In the genomic region with DNA sequence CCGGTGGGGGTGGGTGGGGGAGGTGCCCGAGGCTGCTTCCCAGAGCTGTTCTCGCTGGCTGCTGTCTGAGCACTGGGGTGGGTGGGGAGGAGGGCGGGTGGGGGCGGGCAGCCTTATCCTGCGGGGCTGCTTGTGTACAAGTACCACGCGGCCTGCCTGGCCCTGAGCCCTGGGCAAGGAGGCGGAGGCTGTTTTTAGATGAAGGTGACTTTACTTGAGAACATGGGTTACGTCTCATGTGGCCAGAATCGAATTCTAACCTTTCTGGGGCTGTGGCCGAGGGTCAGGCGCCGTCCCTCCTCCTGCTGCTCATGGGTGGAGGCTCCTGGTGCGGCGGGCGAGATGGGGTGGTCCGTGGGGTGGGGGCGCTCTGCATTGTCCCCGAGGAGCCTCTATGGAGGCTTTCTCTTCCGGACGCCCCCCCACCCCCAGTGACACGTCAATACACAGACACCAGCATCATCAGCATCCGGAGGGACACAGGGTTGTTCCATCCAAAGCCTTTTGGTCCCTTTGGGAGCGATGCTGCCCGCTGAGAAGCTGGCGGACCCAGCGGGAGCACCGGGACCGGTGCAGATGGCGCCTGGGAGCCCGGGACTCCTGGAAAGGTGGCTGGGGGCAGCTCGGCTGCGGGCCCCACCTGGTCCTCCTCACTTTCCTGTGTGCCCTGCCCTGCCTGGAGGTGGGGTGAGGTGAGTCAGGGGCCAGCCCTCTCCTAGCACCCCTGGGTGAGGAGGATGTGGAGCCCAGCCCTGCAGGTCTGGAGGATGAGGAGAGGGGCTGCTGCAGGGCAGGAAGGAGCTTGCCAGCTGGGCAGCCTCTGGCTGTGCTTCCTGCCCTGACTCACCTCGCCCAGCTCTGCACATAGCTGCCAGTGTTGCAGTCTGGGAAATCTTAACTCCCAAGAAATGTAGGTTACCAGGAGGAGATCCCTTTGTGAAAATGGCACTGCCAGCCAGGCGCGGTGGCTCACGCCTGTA, we compare ENCODE assay signal across 10 cellular contexts. TPM values are rescaled to one million over a fixed set of nuclear protein-coding genes. Genes with fewer than 3 reads are reported as not detected.
DNase-seq lines count a peak whose midpoint lies in the region; TF ChIP-seq lines count a peak whose summit lies in the region.
"Had no signal": no experiment of that assay in that cellular context is flagged by ENCODE, and none has a peak within 500 bp of the region (broad histone marks: within the 10 kb centered on the region; RNA-seq: fewer than 3 reads in every experiment).

No MANE protein-coding gene starts in this region.

- H3K27ac Mint-ChIP-seq in progenitor cell of endocrine pancreas, result no peak overlapping the region

- H3F3A ChIP-seq in DOHH2 (ENCODE audit: control insufficient read depth, insufficient read depth), result peaks cover 11% of the 10 kb centered on the region

- peak overlapping the region; percentile 95; the same call in 1 of the 2 replicates for H3K4me2 ChIP-seq in DOHH2 (ENCODE audit: low read length)

- H3K79me2 ChIP-seq in DOHH2 (ENCODE audit: control insufficient read depth, low read length), result peaks cover 81% of the 10 kb centered on the region

- H3K36me3 Mint-ChIP-seq in progenitor cell of endocrine pancreas (ENCODE audit: insufficient read depth), result peaks cover 4% of the 10 kb centered on the region
- H3K36me3 Mint-ChIP-seq: activated naive CD4-positive, alpha-beta T cell treated with anti-CD3 and anti-CD28 coated beads, Interleukin-2, amount 50 U/mL, for 24 hours had no signal

- no peaks in the 10 kb centered on the region for H3K9me3 ChIP-seq in DOHH2 (ENCODE audit: control insufficient read depth, insufficient read depth, low read length)
- H3K9me3 ChIP-seq in SK-N-MC (ENCODE audit: low read depth, low read length), result no peaks in the 10 kb centered on the region

- no peaks in the 10 kb centered on the region for H3K9me3 Mint-ChIP-seq in progenitor cell of endocrine pancreas (ENCODE audit: low read depth)
- H3K9me3 Mint-ChIP-seq: activated naive CD4-positive, alpha-beta T cell treated with anti-CD3 and anti-CD28 coated beads, Interleukin-2, amount 50 U/mL, for 24 hours had no signal

- H3K27ac ChIP-seq in DOHH2 (ENCODE audit: low read depth, low read length), result no peak overlapping the region
- H3K27ac ChIP-seq in SK-N-MC, result no peak overlapping the region

- no peak overlapping the region for H3K9ac ChIP-seq in SK-N-MC (ENCODE audit: insufficient read length)

- H3K4me1 Mint-ChIP-seq in progenitor cell of endocrine pancreas (ENCODE audit: low read depth), result peaks cover 21% of the 10 kb centered on the region

- H3K4me3 ChIP-seq in DOHH2 (ENCODE audit: low read length) (peak overlapping the region; percentile 95), SK-N-MC (peak overlapping the region; percentile 75), fibroblast of mammary gland (ENCODE audit: control insufficient read depth, low read depth, low read length) (peak overlapping the region; percentile 36)

- peaks cover 16% of the 10 kb centered on the region for H3K4me1 ChIP-seq in DOHH2 (ENCODE audit: control insufficient read depth, low read length)

- TF ChIP-seq CTCF in DOHH2 (IDR thresholded peaks at IDR 0.05; ENCODE audit: low read depth, low read length, poor library complexity, severe bottlenecking), result no peak
- TF ChIP-seq CTCF in fibroblast of mammary gland (conservative IDR thresholded peaks at IDR 0.05; ENCODE audit: control insufficient read depth, insufficient read depth, low read depth, low read length), result no peak
- no peak for TF ChIP-seq CTCF in progenitor cell of endocrine pancreas (IDR thresholded peaks at IDR 0.05; ENCODE audit: unreplicated experiment)

- no peaks in the 10 kb centered on the region for H3K27me3 Mint-ChIP-seq in progenitor cell of endocrine pancreas
- H3K27me3 Mint-ChIP-seq: activated naive CD4-positive, alpha-beta T cell treated with anti-CD3 and anti-CD28 coated beads, Interleukin-2, amount 50 U/mL, for 24 hours had no signal

- peaks cover 22% of the 10 kb centered on the region for H4K20me1 ChIP-seq in DOHH2 (ENCODE audit: control insufficient read depth, insufficient read depth, low read depth, low read length)

- no peak for DNase-seq in SK-N-MC (ENCODE audit: low read depth, low spot score)
- peak; percentile 46 for DNase-seq in fibroblast of mammary gland (ENCODE audit: low read depth)
- DNase-seq in nucleus accumbens (lab: John Stamatoyannopoulos, UW), result peak in 32 of 56 donors; percentile 10 to 72 (median 40)
- no peak for DNase-seq in SHP77 treated with DMSO at 0.1 percent for 48 hours (lab: John Stamatoyannopoulos, UW)
- no peak for DNase-seq in cortex of kidney (lab: John Stamatoyannopoulos, UW)
- DNase-seq in progenitor cell of endocrine pancreas (ENCODE audit: low spot score, unreplicated experiment), result no peak
- no peak for DNase-seq in NCI-H1417 treated with DMSO at 0.1 percent for 48 hours (lab: John Stamatoyannopoulos, UW)
- DNase-seq: NCI-H2029 had no signal

- H3K27me3 ChIP-seq in DOHH2 (ENCODE audit: control insufficient read depth, low read length), result no peaks in the 10 kb centered on the region

- H3K36me3 ChIP-seq in DOHH2 (ENCODE audit: control insufficient read depth, low read length) (peaks cover 68% of the 10 kb centered on the region), SK-N-MC (ENCODE audit: insufficient read depth, low read length) (peaks cover 17% of the 10 kb centered on the region; the same call in 1 of the 2 replicates)

- no peaks in the 10 kb centered on the region for H3K9me2 ChIP-seq in DOHH2 (replicated peaks; ENCODE audit: control insufficient read depth, low read length)

- H3K4me3 Mint-ChIP-seq in progenitor cell of endocrine pancreas (ENCODE audit: low read depth), result no peak overlapping the region

RNA-seq across cellular contexts. Expression of a gene that starts 3.4 kb away (rescaled TPM):
- total RNA-seq in progenitor cell of endocrine pancreas, result 464 and 472 TPM in 2 replicates

RNA-seq across cellular contexts. Expression of a gene that starts 13.9 kb away (rescaled TPM):
- 0.34 and 0.47 TPM in 2 replicates for total RNA-seq in progenitor cell of endocrine pancreas

RNA-seq across cellular contexts. Expression of a gene that starts 32.0 kb away (rescaled TPM):
- total RNA-seq in progenitor cell of endocrine pancreas, result 0.31 TPM in 1 of 2 replicates, not detected in the other

RNA-seq across cellular contexts. Expression of a gene that starts 44.3 kb away (rescaled TPM):
- total RNA-seq in progenitor cell of endocrine pancreas, result 96.9 and 100 TPM in 2 replicates

RNA-seq across cellular contexts. Expression of a gene that starts 57.5 kb away (rescaled TPM):
- 62.9 and 68.4 TPM in 2 replicates for total RNA-seq in progenitor cell of endocrine pancreas

Comparison
In these comparisons a context has a peak if more than half of its experiments do, and no peak if none do; other contexts are left out.
1. H3K4me3 ChIP-seq: peak in every context shown above with its lines; median percentile 95 in DOHH2; 75 in SK-N-MC; 36 in fibroblast of mammary gland.
2. DNase-seq: peak in fibroblast of mammary gland (single experiment) and nucleus accumbens (32 of 56); none in SK-N-MC (single experiment), SHP77 treated with DMSO at 0.1 percent for 48 hours (single experiment), cortex of kidney (single experiment), progenitor cell of endocrine pancreas (single experiment) and NCI-H1417 treated with DMSO at 0.1 percent for 48 hours (single experiment).